Comparison of ENCODE assay signal across 22 cellular contexts in genomic region chr4:148145475-148145874, GRCh38.
"Had no signal": no experiment of that assay in that cellular context is flagged by ENCODE, and none has a peak within 500 bp of the region (broad histone marks: within the 10 kb centered on the region; RNA-seq: fewer than 3 reads in every experiment).

No MANE protein-coding gene starts in this region.

- H3K27me3 ChIP-seq: MG63 had no signal

- H3K36me3 ChIP-seq: MG63, SJSA1 had no signal

- H3K9me3 ChIP-seq: MG63, SJSA1 had no signal

- H3K4me3 ChIP-seq: MG63, SJSA1, SK-N-MC had no signal

- H3K27ac ChIP-seq: SJSA1, SK-N-MC had no signal

- DNase-seq: IMR-90, Karpas-422, KG1, MG63, NCI-H1092 treated with DMSO at 0.1 percent for 48 hours, NCI-H1436, NCI-H187, NCI-H2029, NCI-H2081 treated with DMSO at 0.1 percent for 48 hours, NCI-H2171, NCI-H226, NCI-H446, NCI-H510A, NCI-H524 treated with DMSO at 0.1 percent for 48 hours, NCI-H69, NCI-H774, Right ventricle myocardium superior, RPMI8226, SIG-M5 had no signal

- H3K4me1 ChIP-seq: SJSA1 had no signal

- ATAC-seq: HepG2 had no signal
